Comparison of ENCODE assay signal across 28 cellular contexts in the genomic region with DNA sequence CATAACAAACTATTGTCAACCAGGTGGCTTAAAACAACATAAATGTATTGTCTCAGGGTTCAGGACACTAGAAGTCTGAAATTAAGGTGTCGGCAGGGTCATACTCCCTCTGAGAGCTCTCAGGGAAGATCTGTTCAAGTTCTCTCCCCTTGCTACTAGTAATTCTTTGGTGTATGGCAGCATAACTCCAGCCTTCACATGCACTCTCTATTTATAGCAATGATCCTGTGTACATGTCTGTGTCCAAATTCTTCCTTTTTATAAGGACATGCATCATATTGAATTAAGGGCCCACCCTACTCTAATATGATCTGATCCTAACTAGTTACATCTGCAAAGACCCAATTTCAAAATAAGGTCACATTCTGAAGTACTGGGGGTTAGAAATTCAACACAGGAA. TPM values are rescaled to one million over a fixed set of nuclear protein-coding genes. Genes with fewer than 3 reads are reported as not detected.
"Had no signal": no experiment of that assay in that cellular context is flagged by ENCODE, and none has a peak within 500 bp of the region (broad histone marks: within the 10 kb centered on the region; RNA-seq: fewer than 3 reads in every experiment).

No MANE protein-coding gene starts in this region.

- H3K9me3 ChIP-seq: esophagus muscularis mucosa, gastroesophageal sphincter had no signal

- H3K36me3 ChIP-seq: brain microvascular endothelial cell, esophagus muscularis mucosa, gastroesophageal sphincter, WERI-Rb-1 had no signal

- H3K4me1 ChIP-seq: foreskin keratinocyte had no signal

- ATAC-seq: activated CD4-positive, CD25-positive, alpha-beta regulatory T cell treated with anti-CD3 and anti-CD28 coated beads, Interleukin-2, amount 50 U/mL, for 24 hours; activated CD8-positive, alpha-beta T cell treated with anti-CD3 and anti-CD28 coated beads for 36 hours; activated T-cell treated with anti-CD3 and anti-CD28 coated beads, Interleukin-2, amount 50 U/mL, for 4 hours; activated T-helper 17 cell treated with anti-CD3 and anti-CD28 coated beads, Interleukin-2, amount 50 U/mL, for 72 hours; effector memory CD8-positive, alpha-beta T cell; foreskin keratinocyte; gastroesophageal sphincter; T-helper 17 cell had no signal

- DNase-seq: activated B cell treated with CpG ODN at 0.5 μM for 24 hours; activated CD4-positive, alpha-beta T cell treated with anti-CD3 and anti-CD28 coated beads for 48 hours; activated CD4-positive, alpha-beta T cell treated with anti-CD3 and anti-CD28 coated beads, Interleukin-2, amount 50 U/mL, for 1 hour; activated CD4-positive, alpha-beta T cell treated with anti-CD3 and anti-CD28 coated beads, Interleukin-2, amount 50 U/mL, for 48 hours; activated CD8-positive, alpha-beta memory T cell treated with anti-CD3 and anti-CD28 coated beads for 24 hours; activated CD8-positive, alpha-beta T cell treated with anti-CD3 and anti-CD28 coated beads for 36 hours; activated effector memory CD4-positive, alpha-beta T cell treated with Interleukin-2 at 50 U/mL for 16 hours; activated gamma-delta T cell treated with Interleukin-2 at 50 U/mL for 16 hours; activated naive CD4-positive, alpha-beta T cell treated with anti-CD3 and anti-CD28 coated beads, Interleukin-2, amount 50 U/mL, for 16 hours; activated naive CD4-positive, alpha-beta T cell treated with Interleukin-2 at 50 U/mL for 16 hours; activated T-cell treated with anti-CD3 and anti-CD28 coated beads, Interleukin-2, amount 50 U/mL, for 4 hours; amniotic stem cell; anterior cingulate cortex; brain microvascular endothelial cell; cortex of kidney; dermis blood vessel endothelial cell; effector CD4-positive, alpha-beta T cell; effector memory CD8-positive, alpha-beta T cell; erythroblast; foreskin keratinocyte; T-helper 1 cell; T-helper 17 cell; T1000; WERI-Rb-1 had no signal

- H3K27ac ChIP-seq: brain microvascular endothelial cell, esophagus muscularis mucosa, foreskin keratinocyte, gastroesophageal sphincter, WERI-Rb-1 had no signal

- H3K27me3 ChIP-seq: brain microvascular endothelial cell, esophagus muscularis mucosa, foreskin keratinocyte, gastroesophageal sphincter had no signal

- H3K4me3 ChIP-seq: esophagus muscularis mucosa, gastroesophageal sphincter had no signal

RNA-seq across cellular contexts. Expression of a gene that starts 27.2 kb away (rescaled TPM):
- total RNA-seq: activated B cell treated with CpG ODN at 0.5 μM for 24 hours; activated CD8-positive, alpha-beta T cell treated with anti-CD3 and anti-CD28 coated beads for 36 hours; activated T-helper 17 cell treated with anti-CD3 and anti-CD28 coated beads, Interleukin-2, amount 50 U/mL, for 72 hours; T-helper 17 cell had no signal
